ENCODE assay signal across 2 cellular contexts in the genomic region with DNA sequence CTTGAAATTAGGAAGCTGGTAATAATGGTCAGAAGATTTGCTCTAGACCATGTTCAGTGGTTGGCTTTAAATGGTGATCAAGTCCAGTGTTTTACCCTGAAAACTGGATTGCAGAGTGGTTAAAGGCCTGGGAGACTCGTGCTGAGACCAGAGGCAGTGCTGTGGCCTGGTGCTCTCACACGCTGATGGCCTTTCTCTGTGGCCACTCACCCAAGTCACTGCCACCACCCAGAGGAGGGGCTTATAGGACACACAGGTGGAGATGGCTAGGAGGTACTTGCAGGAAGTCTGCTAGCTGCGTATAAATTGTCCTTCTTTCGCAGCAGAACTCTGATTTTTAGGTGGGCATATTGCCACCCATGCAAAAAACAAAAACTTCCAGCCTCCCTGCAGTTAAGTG.
TF ChIP-seq lines count a peak whose summit lies in the region.

No MANE protein-coding gene starts in this region.

TF ChIP-seq in GM23338, 12 proteins besides CTCF, POLR2A, EP300 and RAD21 (continues in another document):
- TF ChIP-seq ZNF114 (CRISPR knock-in tag; IDR thresholded peaks at IDR 0.05) (no peak), STAT1 (IDR thresholded peaks at IDR 0.05; ENCODE audit: unreplicated experiment) (no peak), POLR2AphosphoS5 (IDR thresholded peaks at IDR 0.05; ENCODE audit: low read depth) (no peak), EZH2phosphoT487 (IDR thresholded peaks at IDR 0.05; ENCODE audit: unreplicated experiment) (no peak), REST (IDR thresholded peaks at IDR 0.05; ENCODE audit: unreplicated experiment) (no peak), ETS1 (IDR thresholded peaks at IDR 0.05) (no peak), EZH2 (IDR thresholded peaks at IDR 0.05; ENCODE audit: low read depth, unreplicated experiment) (no peak), JUNB (IDR thresholded peaks at IDR 0.05; ENCODE audit: unreplicated experiment) (no peak), CREB1 (CRISPR knock-in tag; IDR thresholded peaks at IDR 0.05; ENCODE audit: low read depth) (no peak)
- TF ChIP-seq, protein P1, sequence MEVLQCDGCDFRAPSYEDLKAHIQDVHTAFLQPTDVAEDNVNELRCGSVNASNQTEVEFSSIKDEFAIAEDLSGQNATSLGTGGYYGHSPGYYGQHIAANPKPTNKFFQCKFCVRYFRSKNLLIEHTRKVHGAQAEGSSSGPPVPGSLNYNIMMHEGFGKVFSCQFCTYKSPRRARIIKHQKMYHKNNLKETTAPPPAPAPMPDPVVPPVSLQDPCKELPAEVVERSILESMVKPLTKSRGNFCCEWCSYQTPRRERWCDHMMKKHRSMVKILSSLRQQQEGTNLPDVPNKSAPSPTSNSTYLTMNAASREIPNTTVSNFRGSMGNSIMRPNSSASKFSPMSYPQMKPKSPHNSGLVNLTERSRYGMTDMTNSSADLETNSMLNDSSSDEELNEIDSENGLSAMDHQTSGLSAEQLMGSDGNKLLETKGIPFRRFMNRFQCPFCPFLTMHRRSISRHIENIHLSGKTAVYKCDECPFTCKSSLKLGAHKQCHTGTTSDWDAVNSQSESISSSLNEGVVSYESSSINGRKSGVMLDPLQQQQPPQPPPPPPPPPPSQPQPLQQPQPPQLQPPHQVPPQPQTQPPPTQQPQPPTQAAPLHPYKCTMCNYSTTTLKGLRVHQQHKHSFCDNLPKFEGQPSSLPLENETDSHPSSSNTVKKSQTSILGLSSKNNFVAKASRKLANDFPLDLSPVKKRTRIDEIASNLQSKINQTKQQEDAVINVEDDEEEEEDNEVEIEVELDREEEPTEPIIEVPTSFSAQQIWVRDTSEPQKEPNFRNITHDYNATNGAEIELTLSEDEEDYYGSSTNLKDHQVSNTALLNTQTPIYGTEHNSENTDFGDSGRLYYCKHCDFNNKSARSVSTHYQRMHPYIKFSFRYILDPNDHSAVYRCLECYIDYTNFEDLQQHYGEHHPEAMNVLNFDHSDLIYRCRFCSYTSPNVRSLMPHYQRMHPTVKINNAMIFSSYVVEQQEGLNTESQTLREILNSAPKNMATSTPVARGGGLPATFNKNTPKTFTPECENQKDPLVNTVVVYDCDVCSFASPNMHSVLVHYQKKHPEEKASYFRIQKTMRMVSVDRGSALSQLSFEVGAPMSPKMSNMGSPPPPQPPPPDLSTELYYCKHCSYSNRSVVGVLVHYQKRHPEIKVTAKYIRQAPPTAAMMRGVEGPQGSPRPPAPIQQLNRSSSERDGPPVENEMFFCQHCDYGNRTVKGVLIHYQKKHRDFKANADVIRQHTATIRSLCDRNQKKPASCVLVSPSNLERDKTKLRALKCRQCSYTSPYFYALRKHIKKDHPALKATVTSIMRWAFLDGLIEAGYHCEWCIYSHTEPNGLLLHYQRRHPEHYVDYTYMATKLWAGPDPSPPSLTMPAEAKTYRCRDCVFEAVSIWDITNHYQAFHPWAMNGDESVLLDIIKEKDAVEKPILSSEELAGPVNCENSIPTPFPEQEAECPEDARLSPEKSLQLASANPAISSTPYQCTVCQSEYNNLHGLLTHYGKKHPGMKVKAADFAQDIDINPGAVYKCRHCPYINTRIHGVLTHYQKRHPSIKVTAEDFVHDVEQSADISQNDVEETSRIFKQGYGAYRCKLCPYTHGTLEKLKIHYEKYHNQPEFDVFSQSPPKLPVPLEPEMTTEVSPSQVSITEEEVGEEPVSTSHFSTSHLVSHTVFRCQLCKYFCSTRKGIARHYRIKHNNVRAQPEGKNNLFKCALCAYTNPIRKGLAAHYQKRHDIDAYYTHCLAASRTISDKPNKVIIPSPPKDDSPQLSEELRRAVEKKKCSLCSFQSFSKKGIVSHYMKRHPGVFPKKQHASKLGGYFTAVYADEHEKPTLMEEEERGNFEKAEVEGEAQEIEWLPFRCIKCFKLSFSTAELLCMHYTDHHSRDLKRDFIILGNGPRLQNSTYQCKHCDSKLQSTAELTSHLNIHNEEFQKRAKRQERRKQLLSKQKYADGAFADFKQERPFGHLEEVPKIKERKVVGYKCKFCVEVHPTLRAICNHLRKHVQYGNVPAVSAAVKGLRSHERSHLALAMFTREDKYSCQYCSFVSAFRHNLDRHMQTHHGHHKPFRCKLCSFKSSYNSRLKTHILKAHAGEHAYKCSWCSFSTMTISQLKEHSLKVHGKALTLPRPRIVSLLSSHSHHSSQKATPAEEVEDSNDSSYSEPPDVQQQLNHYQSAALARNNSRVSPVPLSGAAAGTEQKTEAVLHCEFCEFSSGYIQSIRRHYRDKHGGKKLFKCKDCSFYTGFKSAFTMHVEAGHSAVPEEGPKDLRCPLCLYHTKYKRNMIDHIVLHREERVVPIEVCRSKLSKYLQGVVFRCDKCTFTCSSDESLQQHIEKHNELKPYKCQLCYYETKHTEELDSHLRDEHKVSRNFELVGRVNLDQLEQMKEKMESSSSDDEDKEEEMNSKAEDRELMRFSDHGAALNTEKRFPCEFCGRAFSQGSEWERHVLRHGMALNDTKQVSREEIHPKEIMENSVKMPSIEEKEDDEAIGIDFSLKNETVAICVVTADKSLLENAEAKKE (CRISPR knock-in tag; IDR thresholded peaks at IDR 0.05) = no peak

TF ChIP-seq in HepG2, 621 proteins besides CTCF, POLR2A, EP300 and RAD21:
- TF ChIP-seq, protein P2, sequence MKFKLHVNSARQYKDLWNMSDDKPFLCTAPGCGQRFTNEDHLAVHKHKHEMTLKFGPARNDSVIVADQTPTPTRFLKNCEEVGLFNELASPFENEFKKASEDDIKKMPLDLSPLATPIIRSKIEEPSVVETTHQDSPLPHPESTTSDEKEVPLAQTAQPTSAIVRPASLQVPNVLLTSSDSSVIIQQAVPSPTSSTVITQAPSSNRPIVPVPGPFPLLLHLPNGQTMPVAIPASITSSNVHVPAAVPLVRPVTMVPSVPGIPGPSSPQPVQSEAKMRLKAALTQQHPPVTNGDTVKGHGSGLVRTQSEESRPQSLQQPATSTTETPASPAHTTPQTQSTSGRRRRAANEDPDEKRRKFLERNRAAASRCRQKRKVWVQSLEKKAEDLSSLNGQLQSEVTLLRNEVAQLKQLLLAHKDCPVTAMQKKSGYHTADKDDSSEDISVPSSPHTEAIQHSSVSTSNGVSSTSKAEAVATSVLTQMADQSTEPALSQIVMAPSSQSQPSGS (CRISPR knock-in tag; IDR thresholded peaks at IDR 0.05) = no peak
- no peak for TF ChIP-seq MBD4 (IDR thresholded peaks at IDR 0.05; ENCODE audit: borderline replicate concordance, low read length)
- TF ChIP-seq, protein P3, sequence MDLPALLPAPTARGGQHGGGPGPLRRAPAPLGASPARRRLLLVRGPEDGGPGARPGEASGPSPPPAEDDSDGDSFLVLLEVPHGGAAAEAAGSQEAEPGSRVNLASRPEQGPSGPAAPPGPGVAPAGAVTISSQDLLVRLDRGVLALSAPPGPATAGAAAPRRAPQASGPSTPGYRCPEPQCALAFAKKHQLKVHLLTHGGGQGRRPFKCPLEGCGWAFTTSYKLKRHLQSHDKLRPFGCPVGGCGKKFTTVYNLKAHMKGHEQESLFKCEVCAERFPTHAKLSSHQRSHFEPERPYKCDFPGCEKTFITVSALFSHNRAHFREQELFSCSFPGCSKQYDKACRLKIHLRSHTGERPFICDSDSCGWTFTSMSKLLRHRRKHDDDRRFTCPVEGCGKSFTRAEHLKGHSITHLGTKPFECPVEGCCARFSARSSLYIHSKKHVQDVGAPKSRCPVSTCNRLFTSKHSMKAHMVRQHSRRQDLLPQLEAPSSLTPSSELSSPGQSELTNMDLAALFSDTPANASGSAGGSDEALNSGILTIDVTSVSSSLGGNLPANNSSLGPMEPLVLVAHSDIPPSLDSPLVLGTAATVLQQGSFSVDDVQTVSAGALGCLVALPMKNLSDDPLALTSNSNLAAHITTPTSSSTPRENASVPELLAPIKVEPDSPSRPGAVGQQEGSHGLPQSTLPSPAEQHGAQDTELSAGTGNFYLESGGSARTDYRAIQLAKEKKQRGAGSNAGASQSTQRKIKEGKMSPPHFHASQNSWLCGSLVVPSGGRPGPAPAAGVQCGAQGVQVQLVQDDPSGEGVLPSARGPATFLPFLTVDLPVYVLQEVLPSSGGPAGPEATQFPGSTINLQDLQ (CRISPR knock-in tag; IDR thresholded peaks at IDR 0.05) = no peak
- no peak for TF ChIP-seq ZFAT (CRISPR knock-in tag; conservative IDR thresholded peaks at IDR 0.05)
- TF ChIP-seq ATF3 (CRISPR knock-in tag; IDR thresholded peaks at IDR 0.05) = no peak
- no peak for TF ChIP-seq EED (CRISPR knock-in tag; IDR thresholded peaks at IDR 0.05)
- TF ChIP-seq GLI4 (CRISPR knock-in tag; IDR thresholded peaks at IDR 0.05; ENCODE audit: borderline replicate concordance) = no peak
- TF ChIP-seq ZNF318 (CRISPR knock-in tag; IDR thresholded peaks at IDR 0.05) = no peak
- no peak for TF ChIP-seq RFXANK (CRISPR knock-in tag; IDR thresholded peaks at IDR 0.05)
- TF ChIP-seq CENPT (CRISPR knock-in tag; IDR thresholded peaks at IDR 0.05; ENCODE audit: low read depth) = no peak
- no peak for TF ChIP-seq SMYD3 (CRISPR knock-in tag; IDR thresholded peaks at IDR 0.05)
- TF ChIP-seq ZBTB34 (CRISPR knock-in tag; IDR thresholded peaks at IDR 0.05) = no peak
- TF ChIP-seq ZNF430 (CRISPR knock-in tag; IDR thresholded peaks at IDR 0.05) = no peak
- TF ChIP-seq, protein P4, sequence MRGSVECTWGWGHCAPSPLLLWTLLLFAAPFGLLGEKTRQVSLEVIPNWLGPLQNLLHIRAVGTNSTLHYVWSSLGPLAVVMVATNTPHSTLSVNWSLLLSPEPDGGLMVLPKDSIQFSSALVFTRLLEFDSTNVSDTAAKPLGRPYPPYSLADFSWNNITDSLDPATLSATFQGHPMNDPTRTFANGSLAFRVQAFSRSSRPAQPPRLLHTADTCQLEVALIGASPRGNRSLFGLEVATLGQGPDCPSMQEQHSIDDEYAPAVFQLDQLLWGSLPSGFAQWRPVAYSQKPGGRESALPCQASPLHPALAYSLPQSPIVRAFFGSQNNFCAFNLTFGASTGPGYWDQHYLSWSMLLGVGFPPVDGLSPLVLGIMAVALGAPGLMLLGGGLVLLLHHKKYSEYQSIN (CRISPR knock-in tag; IDR thresholded peaks at IDR 0.05; ENCODE audit: borderline replicate concordance) = no peak
- no peak for TF ChIP-seq ZNF580 (CRISPR knock-in tag; IDR thresholded peaks at IDR 0.05; ENCODE audit: borderline replicate concordance, low read depth)
